ENCODE assay signal across 19 cellular contexts in genomic region chr12:119005085-119005484, GRCh38. TPM values are rescaled to one million over a fixed set of nuclear protein-coding genes. Genes with fewer than 3 reads are reported as not detected.
DNase-seq lines count a peak whose midpoint lies in the region; ATAC-seq and TF ChIP-seq lines count a peak whose summit lies in the region.
"Had no signal": no experiment of that assay in that cellular context is flagged by ENCODE, and none has a peak within 500 bp of the region (broad histone marks: within the 10 kb centered on the region; RNA-seq: fewer than 3 reads in every experiment).

No MANE protein-coding gene starts in this region.

- ATAC-seq in HG02588 (IDR thresholded peaks at IDR 0.05; ENCODE audit: unreplicated experiment), result no peak

- H3K27ac ChIP-seq in HUES64 (ENCODE audit: low read depth, low read length), result no peak overlapping the region
- H3K27ac ChIP-seq: BLaER1 treated with 17β-estradiol and CSF1 and Interleukin-3, amounts not matched to agents 10 nM and 100 nM; HL-60 had no signal

- H3K36me3 Mint-ChIP-seq in glutamatergic neuron (ENCODE audit: unreplicated experiment), result no peaks in the 10 kb centered on the region
- no peaks in the 10 kb centered on the region for H3K36me3 Mint-ChIP-seq in nephron progenitor cell (ENCODE audit: low read depth)
- H3K36me3 Mint-ChIP-seq: CD4-positive, CD25-positive, alpha-beta regulatory T cell had no signal

- H3K4me3 ChIP-seq in HUES64 (ENCODE audit: low read length), result no peak overlapping the region
- H3K4me3 ChIP-seq: BLaER1 treated with 17β-estradiol and CSF1 and Interleukin-3, amounts not matched to agents 10 nM and 100 nM had no signal

- no peaks in the 10 kb centered on the region for H3K36me3 ChIP-seq in HUES64 (ENCODE audit: insufficient read depth, low read length)
- H3K36me3 ChIP-seq: BLaER1 treated with 17β-estradiol and CSF1 and Interleukin-3, amounts not matched to agents 10 nM and 100 nM had no signal

- H3K4me1 ChIP-seq in HUES64 (ENCODE audit: insufficient read depth, low read length), result peaks cover 42% of the 10 kb centered on the region
- H3K4me1 ChIP-seq: BLaER1 treated with 17β-estradiol and CSF1 and Interleukin-3, amounts not matched to agents 10 nM and 100 nM had no signal

- H3K4me1 Mint-ChIP-seq in glutamatergic neuron (ENCODE audit: low read depth, unreplicated experiment), result peaks cover 79% of the 10 kb centered on the region
- peaks cover 60% of the 10 kb centered on the region for H3K4me1 Mint-ChIP-seq in nephron progenitor cell
- H3K4me1 Mint-ChIP-seq: CD4-positive, CD25-positive, alpha-beta regulatory T cell had no signal

- H3K27me3 Mint-ChIP-seq in glutamatergic neuron (ENCODE audit: unreplicated experiment), result peaks cover 19% of the 10 kb centered on the region
- H3K27me3 Mint-ChIP-seq in nephron progenitor cell (ENCODE audit: low read depth, poor library complexity), result no peaks in the 10 kb centered on the region
- H3K27me3 Mint-ChIP-seq: CD4-positive, CD25-positive, alpha-beta regulatory T cell had no signal

- H3K27ac Mint-ChIP-seq in glutamatergic neuron (ENCODE audit: unreplicated experiment), result peak overlapping the region; percentile 98
- peak overlapping the region; percentile 44 for H3K27ac Mint-ChIP-seq in nephron progenitor cell
- H3K27ac Mint-ChIP-seq: CD4-positive, CD25-positive, alpha-beta regulatory T cell had no signal

- H3K9me3 Mint-ChIP-seq in glutamatergic neuron (ENCODE audit: unreplicated experiment) (peaks cover 38% of the 10 kb centered on the region), nephron progenitor cell (no peaks in the 10 kb centered on the region)
- H3K9me3 Mint-ChIP-seq: H9 had no signal

- peak overlapping the region; percentile 15; the same call in 1 of the 2 replicates for H3K9ac ChIP-seq in HUES64 (ENCODE audit: low read depth, low read length)
- H3K9ac ChIP-seq: BLaER1 treated with 17β-estradiol and CSF1 and Interleukin-3, amounts not matched to agents 10 nM and 100 nM had no signal

- no peaks in the 10 kb centered on the region for H3K27me3 ChIP-seq in HUES64 (ENCODE audit: insufficient read depth, low read length)
- H3K27me3 ChIP-seq: BLaER1 treated with 17β-estradiol and CSF1 and Interleukin-3, amounts not matched to agents 10 nM and 100 nM had no signal

- WGBS in HUES64, result 78% methylated on average over 5 of the region's 5 CpGs

- TF ChIP-seq CTCF in glutamatergic neuron (IDR thresholded peaks at IDR 0.05; ENCODE audit: partially characterized antibody, unreplicated experiment) (no peak), nephron progenitor cell (IDR thresholded peaks at IDR 0.05) (no peak)

- H3K4me3 Mint-ChIP-seq in glutamatergic neuron (ENCODE audit: unreplicated experiment) (peak overlapping the region; percentile 81), nephron progenitor cell (peak overlapping the region; percentile 24)
- H3K4me3 Mint-ChIP-seq: CD4-positive, CD25-positive, alpha-beta regulatory T cell had no signal

- DNase-seq in NCI-H2227 (lab: John Stamatoyannopoulos, UW; ENCODE audit: unreplicated experiment) (peak; percentile 26), NCI-H2227 treated with DMSO at 0.1 percent for 48 hours (lab: John Stamatoyannopoulos, UW) (no peak), glutamatergic neuron (no peak), nephron progenitor cell (no peak), cortex of kidney (lab: John Stamatoyannopoulos, UW) (no peak), COLO829 (ENCODE audit: low spot score) (no peak)
- DNase-seq: ACHN; Calu3; CD4-positive, CD25-positive, alpha-beta regulatory T cell; DND-41; GDM1; H9; IMR-90; KBM-7 had no signal

- no peaks in the 10 kb centered on the region for H3K9me3 ChIP-seq in HUES64 (ENCODE audit: insufficient read depth, low read depth, low read length)

RNA-seq across cellular contexts. Expression of gene SRRM4, which starts 23.7 kb away (rescaled TPM):
- polyA plus RNA-seq in HUES64 (2013, experiment 1 of 2), result 0.80 TPM
- polyA plus RNA-seq in HUES64 (2013, experiment 2 of 2), result 2.1 TPM
- 183 TPM for total RNA-seq in glutamatergic neuron (ENCODE audit: unreplicated experiment)
- total RNA-seq: A172; Calu3; CD4-positive, CD25-positive, alpha-beta regulatory T cell; IMR-90 had no signal
- polyA plus RNA-seq: CD4-positive, CD25-positive, alpha-beta regulatory T cell; IMR-90 had no signal
